Comparison of ENCODE assay signal across 1 cellular context in the genomic region with DNA sequence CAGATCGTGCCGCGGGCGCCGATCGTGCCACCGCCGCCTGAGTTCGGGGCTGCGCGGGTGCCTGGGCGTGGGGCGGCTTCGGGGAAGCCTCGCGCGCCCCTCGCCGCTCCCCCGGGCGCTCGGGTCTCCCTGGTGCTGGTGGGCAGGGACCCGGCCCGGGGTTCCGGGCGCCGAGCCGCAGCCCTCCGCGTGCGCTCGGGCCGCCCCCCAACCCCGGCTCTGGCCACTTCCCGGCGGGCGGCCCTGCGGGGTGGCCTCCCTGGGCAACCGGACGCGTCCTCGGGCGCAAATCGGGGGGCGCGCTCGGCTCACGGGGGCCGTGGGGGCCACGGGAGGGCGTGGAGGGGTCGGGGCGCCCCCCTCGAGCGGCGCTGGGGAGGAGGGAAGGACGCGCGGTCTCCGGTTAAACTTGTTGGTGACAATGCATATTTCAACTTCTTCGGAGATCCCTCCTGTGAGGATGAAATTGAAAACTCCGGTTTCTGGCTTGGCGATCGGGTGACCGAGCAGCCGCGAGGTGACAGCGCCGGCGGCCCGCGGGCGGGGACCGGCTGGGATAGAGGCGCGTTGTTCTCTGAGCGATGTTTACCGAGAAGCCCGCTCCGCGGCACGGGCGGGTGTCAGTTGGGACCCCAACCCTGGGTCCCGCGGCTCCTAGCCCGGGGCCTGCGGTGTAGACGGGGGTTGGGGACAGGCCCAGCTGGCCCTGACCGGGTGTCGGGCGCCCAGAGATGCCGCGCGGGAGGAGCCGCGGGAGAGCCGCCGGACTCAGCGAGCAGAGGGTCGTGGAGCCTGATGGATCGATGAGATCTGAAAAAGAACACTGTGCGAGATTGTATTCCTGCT.
TF ChIP-seq lines count a peak whose summit lies in the region.

No MANE protein-coding gene starts in this region.

TF ChIP-seq in HepG2, 621 proteins besides CTCF, POLR2A, EP300 and RAD21 (continued from another document and continues in another):
- TF ChIP-seq, protein P1, sequence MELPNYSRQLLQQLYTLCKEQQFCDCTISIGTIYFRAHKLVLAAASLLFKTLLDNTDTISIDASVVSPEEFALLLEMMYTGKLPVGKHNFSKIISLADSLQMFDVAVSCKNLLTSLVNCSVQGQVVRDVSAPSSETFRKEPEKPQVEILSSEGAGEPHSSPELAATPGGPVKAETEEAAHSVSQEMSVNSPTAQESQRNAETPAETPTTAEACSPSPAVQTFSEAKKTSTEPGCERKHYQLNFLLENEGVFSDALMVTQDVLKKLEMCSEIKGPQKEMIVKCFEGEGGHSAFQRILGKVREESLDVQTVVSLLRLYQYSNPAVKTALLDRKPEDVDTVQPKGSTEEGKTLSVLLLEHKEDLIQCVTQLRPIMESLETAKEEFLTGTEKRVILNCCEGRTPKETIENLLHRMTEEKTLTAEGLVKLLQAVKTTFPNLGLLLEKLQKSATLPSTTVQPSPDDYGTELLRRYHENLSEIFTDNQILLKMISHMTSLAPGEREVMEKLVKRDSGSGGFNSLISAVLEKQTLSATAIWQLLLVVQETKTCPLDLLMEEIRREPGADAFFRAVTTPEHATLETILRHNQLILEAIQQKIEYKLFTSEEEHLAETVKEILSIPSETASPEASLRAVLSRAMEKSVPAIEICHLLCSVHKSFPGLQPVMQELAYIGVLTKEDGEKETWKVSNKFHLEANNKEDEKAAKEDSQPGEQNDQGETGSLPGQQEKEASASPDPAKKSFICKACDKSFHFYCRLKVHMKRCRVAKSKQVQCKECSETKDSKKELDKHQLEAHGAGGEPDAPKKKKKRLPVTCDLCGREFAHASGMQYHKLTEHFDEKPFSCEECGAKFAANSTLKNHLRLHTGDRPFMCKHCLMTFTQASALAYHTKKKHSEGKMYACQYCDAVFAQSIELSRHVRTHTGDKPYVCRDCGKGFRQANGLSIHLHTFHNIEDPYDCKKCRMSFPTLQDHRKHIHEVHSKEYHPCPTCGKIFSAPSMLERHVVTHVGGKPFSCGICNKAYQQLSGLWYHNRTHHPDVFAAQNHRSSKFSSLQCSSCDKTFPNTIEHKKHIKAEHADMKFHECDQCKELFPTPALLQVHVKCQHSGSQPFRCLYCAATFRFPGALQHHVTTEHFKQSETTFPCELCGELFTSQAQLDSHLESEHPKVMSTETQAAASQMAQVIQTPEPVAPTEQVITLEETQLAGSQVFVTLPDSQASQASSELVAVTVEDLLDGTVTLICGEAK (IDR thresholded peaks at IDR 0.05) = no peak
- TF ChIP-seq, protein P1 (CRISPR knock-in tag; IDR thresholded peaks at IDR 0.05) = no peak
- TF ChIP-seq, protein P2, sequence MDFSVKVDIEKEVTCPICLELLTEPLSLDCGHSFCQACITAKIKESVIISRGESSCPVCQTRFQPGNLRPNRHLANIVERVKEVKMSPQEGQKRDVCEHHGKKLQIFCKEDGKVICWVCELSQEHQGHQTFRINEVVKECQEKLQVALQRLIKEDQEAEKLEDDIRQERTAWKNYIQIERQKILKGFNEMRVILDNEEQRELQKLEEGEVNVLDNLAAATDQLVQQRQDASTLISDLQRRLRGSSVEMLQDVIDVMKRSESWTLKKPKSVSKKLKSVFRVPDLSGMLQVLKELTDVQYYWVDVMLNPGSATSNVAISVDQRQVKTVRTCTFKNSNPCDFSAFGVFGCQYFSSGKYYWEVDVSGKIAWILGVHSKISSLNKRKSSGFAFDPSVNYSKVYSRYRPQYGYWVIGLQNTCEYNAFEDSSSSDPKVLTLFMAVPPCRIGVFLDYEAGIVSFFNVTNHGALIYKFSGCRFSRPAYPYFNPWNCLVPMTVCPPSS (IDR thresholded peaks at IDR 0.05) = no peak
- TF ChIP-seq, protein P3, sequence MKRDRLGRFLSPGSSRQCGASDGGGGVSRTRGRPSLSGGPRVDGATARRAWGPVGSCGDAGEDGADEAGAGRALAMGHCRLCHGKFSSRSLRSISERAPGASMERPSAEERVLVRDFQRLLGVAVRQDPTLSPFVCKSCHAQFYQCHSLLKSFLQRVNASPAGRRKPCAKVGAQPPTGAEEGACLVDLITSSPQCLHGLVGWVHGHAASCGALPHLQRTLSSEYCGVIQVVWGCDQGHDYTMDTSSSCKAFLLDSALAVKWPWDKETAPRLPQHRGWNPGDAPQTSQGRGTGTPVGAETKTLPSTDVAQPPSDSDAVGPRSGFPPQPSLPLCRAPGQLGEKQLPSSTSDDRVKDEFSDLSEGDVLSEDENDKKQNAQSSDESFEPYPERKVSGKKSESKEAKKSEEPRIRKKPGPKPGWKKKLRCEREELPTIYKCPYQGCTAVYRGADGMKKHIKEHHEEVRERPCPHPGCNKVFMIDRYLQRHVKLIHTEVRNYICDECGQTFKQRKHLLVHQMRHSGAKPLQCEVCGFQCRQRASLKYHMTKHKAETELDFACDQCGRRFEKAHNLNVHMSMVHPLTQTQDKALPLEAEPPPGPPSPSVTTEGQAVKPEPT (CRISPR knock-in tag; IDR thresholded peaks at IDR 0.05; ENCODE audit: low read depth) = no peak
- no peak for TF ChIP-seq MED8 (CRISPR knock-in tag; IDR thresholded peaks at IDR 0.05; ENCODE audit: insufficient replicate concordance)
- TF ChIP-seq ZNF614 (CRISPR knock-in tag; IDR thresholded peaks at IDR 0.05; ENCODE audit: borderline replicate concordance) = no peak
- TF ChIP-seq CCAR2 (optimal IDR thresholded peaks at IDR 0.05; ENCODE audit: low read depth, low read length) = no peak
- no peak for TF ChIP-seq SKI (IDR thresholded peaks at IDR 0.05; ENCODE audit: partially characterized antibody)
- no peak for TF ChIP-seq ELF4 (CRISPR knock-in tag; IDR thresholded peaks at IDR 0.05; ENCODE audit: borderline replicate concordance)
- TF ChIP-seq, protein P4, sequence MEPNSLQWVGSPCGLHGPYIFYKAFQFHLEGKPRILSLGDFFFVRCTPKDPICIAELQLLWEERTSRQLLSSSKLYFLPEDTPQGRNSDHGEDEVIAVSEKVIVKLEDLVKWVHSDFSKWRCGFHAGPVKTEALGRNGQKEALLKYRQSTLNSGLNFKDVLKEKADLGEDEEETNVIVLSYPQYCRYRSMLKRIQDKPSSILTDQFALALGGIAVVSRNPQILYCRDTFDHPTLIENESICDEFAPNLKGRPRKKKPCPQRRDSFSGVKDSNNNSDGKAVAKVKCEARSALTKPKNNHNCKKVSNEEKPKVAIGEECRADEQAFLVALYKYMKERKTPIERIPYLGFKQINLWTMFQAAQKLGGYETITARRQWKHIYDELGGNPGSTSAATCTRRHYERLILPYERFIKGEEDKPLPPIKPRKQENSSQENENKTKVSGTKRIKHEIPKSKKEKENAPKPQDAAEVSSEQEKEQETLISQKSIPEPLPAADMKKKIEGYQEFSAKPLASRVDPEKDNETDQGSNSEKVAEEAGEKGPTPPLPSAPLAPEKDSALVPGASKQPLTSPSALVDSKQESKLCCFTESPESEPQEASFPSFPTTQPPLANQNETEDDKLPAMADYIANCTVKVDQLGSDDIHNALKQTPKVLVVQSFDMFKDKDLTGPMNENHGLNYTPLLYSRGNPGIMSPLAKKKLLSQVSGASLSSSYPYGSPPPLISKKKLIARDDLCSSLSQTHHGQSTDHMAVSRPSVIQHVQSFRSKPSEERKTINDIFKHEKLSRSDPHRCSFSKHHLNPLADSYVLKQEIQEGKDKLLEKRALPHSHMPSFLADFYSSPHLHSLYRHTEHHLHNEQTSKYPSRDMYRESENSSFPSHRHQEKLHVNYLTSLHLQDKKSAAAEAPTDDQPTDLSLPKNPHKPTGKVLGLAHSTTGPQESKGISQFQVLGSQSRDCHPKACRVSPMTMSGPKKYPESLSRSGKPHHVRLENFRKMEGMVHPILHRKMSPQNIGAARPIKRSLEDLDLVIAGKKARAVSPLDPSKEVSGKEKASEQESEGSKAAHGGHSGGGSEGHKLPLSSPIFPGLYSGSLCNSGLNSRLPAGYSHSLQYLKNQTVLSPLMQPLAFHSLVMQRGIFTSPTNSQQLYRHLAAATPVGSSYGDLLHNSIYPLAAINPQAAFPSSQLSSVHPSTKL (CRISPR knock-in tag; IDR thresholded peaks at IDR 0.05) = peak; percentile 15; the same call in 1 of the 2 replicates
- 0 out of 2 replicates have a peak, but pooled peaks have one; percentile 19 for TF ChIP-seq ZMAT3 (CRISPR knock-in tag; conservative IDR thresholded peaks at IDR 0.05)
- TF ChIP-seq, protein P5, sequence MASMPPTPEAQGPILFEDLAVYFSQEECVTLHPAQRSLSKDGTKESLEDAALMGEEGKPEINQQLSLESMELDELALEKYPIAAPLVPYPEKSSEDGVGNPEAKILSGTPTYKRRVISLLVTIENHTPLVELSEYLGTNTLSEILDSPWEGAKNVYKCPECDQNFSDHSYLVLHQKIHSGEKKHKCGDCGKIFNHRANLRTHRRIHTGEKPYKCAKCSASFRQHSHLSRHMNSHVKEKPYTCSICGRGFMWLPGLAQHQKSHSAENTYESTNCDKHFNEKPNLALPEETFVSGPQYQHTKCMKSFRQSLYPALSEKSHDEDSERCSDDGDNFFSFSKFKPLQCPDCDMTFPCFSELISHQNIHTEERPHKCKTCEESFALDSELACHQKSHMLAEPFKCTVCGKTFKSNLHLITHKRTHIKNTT (CRISPR knock-in tag; IDR thresholded peaks at IDR 0.05) = no peak
- TF ChIP-seq MTF1 (CRISPR knock-in tag; IDR thresholded peaks at IDR 0.05) = no peak
- no peak for TF ChIP-seq ZNF296 (CRISPR knock-in tag; conservative IDR thresholded peaks at IDR 0.05)
- no peak for TF ChIP-seq PAWR (CRISPR knock-in tag; IDR thresholded peaks at IDR 0.05; ENCODE audit: borderline replicate concordance)
- no peak for TF ChIP-seq SRF (IDR thresholded peaks at IDR 0.05; ENCODE audit: low read depth, low read length)
- TF ChIP-seq NFATC3 (CRISPR knock-in tag; IDR thresholded peaks at IDR 0.05) = no peak
- TF ChIP-seq, protein P6, sequence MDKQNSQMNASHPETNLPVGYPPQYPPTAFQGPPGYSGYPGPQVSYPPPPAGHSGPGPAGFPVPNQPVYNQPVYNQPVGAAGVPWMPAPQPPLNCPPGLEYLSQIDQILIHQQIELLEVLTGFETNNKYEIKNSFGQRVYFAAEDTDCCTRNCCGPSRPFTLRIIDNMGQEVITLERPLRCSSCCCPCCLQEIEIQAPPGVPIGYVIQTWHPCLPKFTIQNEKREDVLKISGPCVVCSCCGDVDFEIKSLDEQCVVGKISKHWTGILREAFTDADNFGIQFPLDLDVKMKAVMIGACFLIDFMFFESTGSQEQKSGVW (CRISPR knock-in tag; IDR thresholded peaks at IDR 0.05; ENCODE audit: borderline replicate concordance) = no peak
- TF ChIP-seq MAFK (conservative IDR thresholded peaks at IDR 0.05 in 1 of 2, IDR thresholded peaks at IDR 0.05 in 1 of 2; ENCODE audit: low read length in 2 of 2) = no peak
- TF ChIP-seq ZNF460 (CRISPR knock-in tag; IDR thresholded peaks at IDR 0.05; ENCODE audit: borderline replicate concordance) = no peak
- TF ChIP-seq ZNF180 (CRISPR knock-in tag; IDR thresholded peaks at IDR 0.05; ENCODE audit: borderline replicate concordance, low read depth) = no peak
- no peak for TF ChIP-seq HMG20A (CRISPR knock-in tag; IDR thresholded peaks at IDR 0.05; ENCODE audit: borderline replicate concordance)
- TF ChIP-seq ZNF224 (CRISPR knock-in tag; IDR thresholded peaks at IDR 0.05) = no peak
- TF ChIP-seq, protein P7, sequence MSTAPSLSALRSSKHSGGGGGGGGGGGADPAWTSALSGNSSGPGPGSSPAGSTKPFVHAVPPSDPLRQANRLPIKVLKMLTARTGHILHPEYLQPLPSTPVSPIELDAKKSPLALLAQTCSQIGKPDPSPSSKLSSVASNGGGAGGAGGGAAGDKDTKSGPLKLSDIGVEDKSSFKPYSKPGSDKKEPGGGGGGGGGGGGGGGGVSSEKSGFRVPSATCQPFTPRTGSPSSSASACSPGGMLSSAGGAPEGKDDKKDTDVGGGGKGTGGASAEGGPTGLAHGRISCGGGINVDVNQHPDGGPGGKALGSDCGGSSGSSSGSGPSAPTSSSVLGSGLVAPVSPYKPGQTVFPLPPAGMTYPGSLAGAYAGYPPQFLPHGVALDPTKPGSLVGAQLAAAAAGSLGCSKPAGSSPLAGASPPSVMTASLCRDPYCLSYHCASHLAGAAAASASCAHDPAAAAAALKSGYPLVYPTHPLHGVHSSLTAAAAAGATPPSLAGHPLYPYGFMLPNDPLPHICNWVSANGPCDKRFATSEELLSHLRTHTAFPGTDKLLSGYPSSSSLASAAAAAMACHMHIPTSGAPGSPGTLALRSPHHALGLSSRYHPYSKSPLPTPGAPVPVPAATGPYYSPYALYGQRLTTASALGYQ (CRISPR knock-in tag; IDR thresholded peaks at IDR 0.05) = no peak
- no peak for TF ChIP-seq ZFP62 (CRISPR knock-in tag; IDR thresholded peaks at IDR 0.05)
- no peak for TF ChIP-seq DPF2 (CRISPR knock-in tag; IDR thresholded peaks at IDR 0.05; ENCODE audit: borderline replicate concordance, low read depth)
- peak; percentile 69 for TF ChIP-seq PHF8 (CRISPR knock-in tag; IDR thresholded peaks at IDR 0.05)
- TF ChIP-seq, protein P8, sequence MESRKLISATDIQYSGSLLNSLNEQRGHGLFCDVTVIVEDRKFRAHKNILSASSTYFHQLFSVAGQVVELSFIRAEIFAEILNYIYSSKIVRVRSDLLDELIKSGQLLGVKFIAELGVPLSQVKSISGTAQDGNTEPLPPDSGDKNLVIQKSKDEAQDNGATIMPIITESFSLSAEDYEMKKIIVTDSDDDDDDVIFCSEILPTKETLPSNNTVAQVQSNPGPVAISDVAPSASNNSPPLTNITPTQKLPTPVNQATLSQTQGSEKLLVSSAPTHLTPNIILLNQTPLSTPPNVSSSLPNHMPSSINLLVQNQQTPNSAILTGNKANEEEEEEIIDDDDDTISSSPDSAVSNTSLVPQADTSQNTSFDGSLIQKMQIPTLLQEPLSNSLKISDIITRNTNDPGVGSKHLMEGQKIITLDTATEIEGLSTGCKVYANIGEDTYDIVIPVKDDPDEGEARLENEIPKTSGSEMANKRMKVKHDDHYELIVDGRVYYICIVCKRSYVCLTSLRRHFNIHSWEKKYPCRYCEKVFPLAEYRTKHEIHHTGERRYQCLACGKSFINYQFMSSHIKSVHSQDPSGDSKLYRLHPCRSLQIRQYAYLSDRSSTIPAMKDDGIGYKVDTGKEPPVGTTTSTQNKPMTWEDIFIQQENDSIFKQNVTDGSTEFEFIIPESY (CRISPR knock-in tag; IDR thresholded peaks at IDR 0.05) = no peak
- TF ChIP-seq NFE2L2 (IDR thresholded peaks at IDR 0.05; ENCODE audit: low read length) = no peak
- no peak for TF ChIP-seq NFYC (CRISPR knock-in tag; IDR thresholded peaks at IDR 0.05)
